In the genomic region with DNA sequence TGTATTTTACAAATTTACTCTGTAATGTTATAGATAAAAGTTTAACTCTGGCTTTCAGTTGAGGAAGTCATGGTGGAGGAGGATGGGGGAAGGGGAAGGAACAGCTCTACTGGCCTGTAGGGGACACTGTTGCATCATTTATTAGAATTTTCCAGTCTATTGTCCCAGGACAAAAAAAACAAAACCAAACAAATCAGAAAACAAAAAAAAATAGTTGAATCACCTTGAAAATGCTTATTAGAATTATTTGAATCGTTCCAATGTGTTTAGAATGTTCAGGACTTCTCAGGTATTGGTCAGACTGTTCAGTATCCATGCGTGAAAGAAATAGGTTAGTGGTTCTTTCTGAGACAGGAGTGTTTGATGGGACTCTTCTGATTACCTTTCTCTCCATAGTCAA, we compare ENCODE assay signal across 9 cellular contexts.
DNase-seq lines count a peak whose midpoint lies in the region; ATAC-seq and TF ChIP-seq lines count a peak whose summit lies in the region.
"Had no signal": no experiment of that assay in that cellular context is flagged by ENCODE, and none has a peak within 500 bp of the region (broad histone marks: within the 10 kb centered on the region; RNA-seq: fewer than 3 reads in every experiment).

No MANE protein-coding gene starts in this region.

- H3K9ac ChIP-seq in adipocyte (ENCODE audit: low read length) = no peak overlapping the region

- no peak overlapping the region for H3K27ac ChIP-seq in substantia nigra (ENCODE audit: low read depth, low read length, poor library complexity, severe bottlenecking)
- no peak overlapping the region for H3K27ac ChIP-seq in sigmoid colon

- WGBS in sigmoid colon, 2 donors = 57 to 69% methylated on average over 2 of the region's 2 CpGs

- ATAC-seq in HG03039 (IDR thresholded peaks at IDR 0.05; ENCODE audit: unreplicated experiment) (no peak), HG02759 (IDR thresholded peaks at IDR 0.05; ENCODE audit: unreplicated experiment) (no peak)

- H3K4me1 ChIP-seq in adipocyte (ENCODE audit: control insufficient read depth, insufficient read depth, low read length) (peaks cover 11% of the 10 kb centered on the region), sigmoid colon (no peaks in the 10 kb centered on the region)

- H3K27me3 ChIP-seq in adipocyte (replicated peaks; ENCODE audit: control insufficient read depth, insufficient read depth, low read length) (no peaks in the 10 kb centered on the region), sigmoid colon (no peaks in the 10 kb centered on the region)

- H3K4me3 ChIP-seq in adipocyte (ENCODE audit: low read length) (no peak overlapping the region), sigmoid colon (no peak overlapping the region)
- H3K4me3 ChIP-seq: skin epidermis had no signal

- TF ChIP-seq POLR2A in sigmoid colon (IDR thresholded peaks at IDR 0.05) = no peak

- intact Hi-C loops in sigmoid colon (cut with DNase I) = no loop called here

- TF ChIP-seq CTCF in sigmoid colon (IDR thresholded peaks at IDR 0.05) = peak in 2 of 4 experiments; percentile 9 to 24

- no peak for TF ChIP-seq EP300 in sigmoid colon (IDR thresholded peaks at IDR 0.05)

- peak; percentile 52 for DNase-seq in EH (ENCODE audit: low read depth)
- peak; percentile 15 for DNase-seq in HS-27A (ENCODE audit: low read depth)
- peak; percentile 64 for DNase-seq in adipocyte (ENCODE audit: low read depth)
- peak; percentile 51 for DNase-seq in iPS-NIHi7 (ENCODE audit: extremely low spot score)
- no peak for DNase-seq in substantia nigra (lab: John Stamatoyannopoulos, UW)
- no peak for DNase-seq in sigmoid colon

- H3K36me3 ChIP-seq in adipocyte (ENCODE audit: control insufficient read depth, insufficient read depth, low read length, severe bottlenecking) (no peaks in the 10 kb centered on the region), sigmoid colon (no peaks in the 10 kb centered on the region)

- H3K9me3 ChIP-seq in adipocyte (ENCODE audit: control insufficient read depth, low read length) (no peaks in the 10 kb centered on the region), sigmoid colon (no peaks in the 10 kb centered on the region)

Comparison
In these comparisons a context has a peak if more than half of its experiments do, and no peak if none do; other contexts are left out.
1. DNase-seq: peak in EH (single experiment), HS-27A (single experiment), adipocyte (single experiment) and iPS-NIHi7 (single experiment); none in substantia nigra (0 of 49) and sigmoid colon (single experiment).